Comparison of ENCODE assay signal across 1 cellular context in genomic region chr3:119695480-119695879, GRCh38.
A peak's percentile ranks its signal among the peaks of the same experiment; 100 is the strongest.
TF ChIP-seq lines count a peak whose summit lies in the region.

No MANE protein-coding gene starts in this region.

TF ChIP-seq in K562, 482 proteins besides CTCF, POLR2A, EP300 and RAD21 (continued from another document):
- no peak for TF ChIP-seq CTCFL (IDR thresholded peaks at IDR 0.05; ENCODE audit: borderline replicate concordance, insufficient read depth, low read depth, low read length, poor library complexity, severe bottlenecking)
- no peak for TF ChIP-seq GABPB1 (CRISPR knock-in tag; IDR thresholded peaks at IDR 0.05)
- no peak for TF ChIP-seq ZNF174 (CRISPR knock-in tag; IDR thresholded peaks at IDR 0.05)
- TF ChIP-seq ZEB2 (IDR thresholded peaks at IDR 0.05), result peak; percentile 99
- 0 out of 3 replicates have a peak, but pooled peaks of 1 of the 2 experiments have one; percentile 27 for TF ChIP-seq CBX3 (IDR thresholded peaks at IDR 0.05; ENCODE audit: borderline replicate concordance in 1 of 2, low read length in 2 of 2)
- no peak for TF ChIP-seq ID3 (CRISPR knock-in tag; IDR thresholded peaks at IDR 0.05)
- no peak for TF ChIP-seq ID3 (tag; IDR thresholded peaks at IDR 0.05)
- TF ChIP-seq ZNF79 (CRISPR knock-in tag; IDR thresholded peaks at IDR 0.05; ENCODE audit: low read depth), result no peak
- peak; percentile 75 for TF ChIP-seq EHMT2 (IDR thresholded peaks at IDR 0.05)
- no peak for TF ChIP-seq RERE (CRISPR knock-in tag; IDR thresholded peaks at IDR 0.05; ENCODE audit: borderline replicate concordance)
- no peak for TF ChIP-seq MED1 (CRISPR knock-in tag; IDR thresholded peaks at IDR 0.05; ENCODE audit: borderline replicate concordance)
- TF ChIP-seq TAF1 (IDR thresholded peaks at IDR 0.05; ENCODE audit: control insufficient read depth, extremely low read depth, insufficient read depth, low read length, severe bottlenecking), result no peak
- TF ChIP-seq NEUROD1 (IDR thresholded peaks at IDR 0.05; ENCODE audit: borderline replicate concordance, low read depth, low read length, partially characterized antibody), result no peak
- no peak for TF ChIP-seq HBP1 (CRISPR knock-in tag; IDR thresholded peaks at IDR 0.05)
- no peak for TF ChIP-seq PKNOX1 (IDR thresholded peaks at IDR 0.05)
- TF ChIP-seq CTBP1 (IDR thresholded peaks at IDR 0.05; ENCODE audit: borderline replicate concordance), result no peak
- TF ChIP-seq C11orf30 (IDR thresholded peaks at IDR 0.05; ENCODE audit: low read depth), result peak; percentile 11; the same call in 1 of the 2 replicates
- no peak for TF ChIP-seq KLF13 (tag; IDR thresholded peaks at IDR 0.05; ENCODE audit: borderline replicate concordance, low read depth)
- TF ChIP-seq FOXM1 (IDR thresholded peaks at IDR 0.05; ENCODE audit: low read depth), result no peak
- TF ChIP-seq FOXM1 (CRISPR knock-in tag; IDR thresholded peaks at IDR 0.05; ENCODE audit: low read depth), result no peak
- TF ChIP-seq E2F8 (IDR thresholded peaks at IDR 0.05; ENCODE audit: low read depth, partially characterized antibody), result no peak
- TF ChIP-seq HDAC2 (IDR thresholded peaks at IDR 0.05), result no peak
- peak; percentile 62; the same call in 1 of the 2 replicates for TF ChIP-seq DIDO1 (tag; IDR thresholded peaks at IDR 0.05; ENCODE audit: low read depth)
- TF ChIP-seq ZKSCAN8 (CRISPR knock-in tag; IDR thresholded peaks at IDR 0.05), result no peak
- peak; percentile 21; the same call in 1 of the 2 replicates for TF ChIP-seq ZNF384 (IDR thresholded peaks at IDR 0.05; ENCODE audit: low read depth, low read length)
- no peak for TF ChIP-seq ZNF644 (tag; IDR thresholded peaks at IDR 0.05; ENCODE audit: low read depth)
- no peak for TF ChIP-seq CEBPG (CRISPR knock-in tag; IDR thresholded peaks at IDR 0.05)
- no peak for TF ChIP-seq CEBPG (tag; conservative IDR thresholded peaks at IDR 0.05 in 1 of 2, IDR thresholded peaks at IDR 0.05 in 1 of 2)
- TF ChIP-seq E2F4 (CRISPR knock-in tag; IDR thresholded peaks at IDR 0.05; ENCODE audit: low read depth), result no peak
- no peak for TF ChIP-seq NFE2 (IDR thresholded peaks at IDR 0.05; ENCODE audit: low read depth)
- no peak for TF ChIP-seq HINFP (tag; conservative IDR thresholded peaks at IDR 0.05; ENCODE audit: low read depth)
- no peak for TF ChIP-seq NCOA2 (IDR thresholded peaks at IDR 0.05; ENCODE audit: partially characterized antibody in 2 of 2)
- TF ChIP-seq ZNF212 (CRISPR knock-in tag; IDR thresholded peaks at IDR 0.05), result no peak
- TF ChIP-seq ZNF740 (CRISPR knock-in tag; IDR thresholded peaks at IDR 0.05), result no peak
- peak in 1 of 2 experiments; percentile 39; a peak in 1 of 4 replicates for TF ChIP-seq ZNF740 (tag; IDR thresholded peaks at IDR 0.05)
- TF ChIP-seq POLR3G (IDR thresholded peaks at IDR 0.05; ENCODE audit: extremely low read depth, insufficient read length, insufficient replicate concordance), result no peak
- TF ChIP-seq UBTF (IDR thresholded peaks at IDR 0.05; ENCODE audit: borderline replicate concordance in 1 of 2, low read depth in 2 of 2, low read length in 2 of 2), result no peak
- TF ChIP-seq MTA2 (IDR thresholded peaks at IDR 0.05; ENCODE audit: low read depth), result no peak
- no peak for TF ChIP-seq FOXJ3 (CRISPR knock-in tag; IDR thresholded peaks at IDR 0.05)
- peak; percentile 20; the same call in 1 of the 2 replicates for TF ChIP-seq NFIC (IDR thresholded peaks at IDR 0.05)
